8 cellular contexts compared by ENCODE assay signal in the genomic region with DNA sequence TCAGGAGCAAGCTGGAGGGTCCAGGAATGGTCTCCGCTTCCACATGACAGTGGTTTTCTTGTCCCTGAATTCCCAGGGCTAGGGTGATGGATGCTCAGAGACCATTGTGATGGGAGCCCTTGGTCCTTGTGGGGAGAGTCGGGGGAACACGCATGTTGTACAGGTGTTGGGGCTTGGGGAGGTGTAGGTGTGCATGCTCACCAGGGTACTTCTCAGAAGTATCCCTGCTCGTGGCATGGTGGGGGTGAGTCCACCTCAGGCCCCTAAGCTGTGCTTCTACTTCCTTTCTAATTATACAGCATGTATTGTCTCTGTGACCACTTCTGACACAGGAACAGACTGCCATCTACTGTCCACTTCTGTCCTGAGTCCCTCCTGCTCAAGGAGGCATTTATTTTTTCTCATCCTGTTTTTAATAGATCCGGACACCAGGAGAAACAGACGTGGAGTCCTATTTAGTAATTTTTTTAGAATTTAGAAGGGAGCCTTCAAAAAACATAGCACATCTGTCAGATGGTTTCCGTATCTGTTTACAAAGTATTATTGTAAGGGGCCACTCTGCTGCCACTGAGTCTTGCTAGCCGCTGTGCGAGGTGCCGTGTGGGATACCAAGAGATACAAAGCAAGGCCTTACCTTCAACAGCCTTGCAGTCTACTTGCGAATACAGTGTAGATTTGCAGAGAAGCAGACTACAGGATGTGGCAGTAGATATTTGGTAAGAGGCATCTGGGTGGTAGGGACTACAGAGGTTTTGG. TPM values are rescaled to one million over a fixed set of nuclear protein-coding genes. Genes with fewer than 3 reads are reported as not detected.
DNase-seq lines count a peak whose midpoint lies in the region; ATAC-seq, FAIRE-seq and TF ChIP-seq lines count a peak whose summit lies in the region.

No MANE protein-coding gene starts in this region.

- POLR2A ChIA-PET in naive thymus-derived CD8-positive, alpha-beta T cell (lab: Charles Lee), result no interaction called here

- no peak overlapping the region for H3K4me3 ChIP-seq in astrocyte (ENCODE audit: insufficient read depth, low read depth, low read length)

- no peaks in the 10 kb centered on the region for H3K9me3 ChIP-seq in astrocyte (ENCODE audit: insufficient read depth, low read depth, low read length)

- DNase-seq in ELF-1 (ENCODE audit: low read depth, low spot score) (peak; percentile 42), NCI-H1092 treated with DMSO at 0.1 percent for 48 hours (lab: John Stamatoyannopoulos, UW) (peak; percentile 67), astrocyte (ENCODE audit: low read depth) (peak; percentile 39), kidney tubule cell (ENCODE audit: low spot score) (peak; percentile 71), mesenteric fat pad (ENCODE audit: low spot score) (no peak)
- no peak for DNase-seq in naive thymus-derived CD8-positive, alpha-beta T cell

- H3K4me2 ChIP-seq in astrocyte (ENCODE audit: low read length), result peak overlapping the region; percentile 61

- H3K9me3 Mint-ChIP-seq in astrocyte (ENCODE audit: unreplicated experiment), result peaks cover 12% of the 10 kb centered on the region
- peaks cover 0 to 3% (median 0%) of the 10 kb centered on the region in 9 donors for H3K9me3 Mint-ChIP-seq in naive thymus-derived CD8-positive, alpha-beta T cell

- peak overlapping the region; percentile 6 for H3K27ac Mint-ChIP-seq in astrocyte (ENCODE audit: unreplicated experiment)
- no peak overlapping the region for H3K27ac Mint-ChIP-seq in naive thymus-derived CD8-positive, alpha-beta T cell

- H3K27me3 ChIP-seq in astrocyte (ENCODE audit: insufficient read depth, low read length), result no peaks in the 10 kb centered on the region

- H4K20me1 ChIP-seq in astrocyte (ENCODE audit: insufficient read depth, low read length), result no peaks in the 10 kb centered on the region

- H3K27me3 Mint-ChIP-seq in astrocyte (ENCODE audit: low read depth, unreplicated experiment), result peaks cover 36% of the 10 kb centered on the region
- H3K27me3 Mint-ChIP-seq in naive thymus-derived CD8-positive, alpha-beta T cell, result peaks cover 19 to 46% (median 23%) of the 10 kb centered on the region in 5 donors

- H3K36me3 Mint-ChIP-seq in astrocyte (ENCODE audit: low read depth, unreplicated experiment), result peaks cover 13% of the 10 kb centered on the region
- no peaks in the 10 kb centered on the region for H3K36me3 Mint-ChIP-seq in naive thymus-derived CD8-positive, alpha-beta T cell

- ATAC-seq in HG02759 (IDR thresholded peaks at IDR 0.05; ENCODE audit: unreplicated experiment) (no peak), GM19351 (IDR thresholded peaks at IDR 0.05; ENCODE audit: unreplicated experiment) (no peak)
- ATAC-seq in naive thymus-derived CD8-positive, alpha-beta T cell, result no peak

- H3K4me3 Mint-ChIP-seq in astrocyte (ENCODE audit: unreplicated experiment), result no peak overlapping the region
- H3K4me3 Mint-ChIP-seq in naive thymus-derived CD8-positive, alpha-beta T cell, result no peak overlapping the region

- H3K4me1 ChIP-seq in astrocyte (ENCODE audit: insufficient read depth, low read length), result peaks cover 22% of the 10 kb centered on the region

- peak; percentile 75 for TF ChIP-seq CTCF in astrocyte (IDR thresholded peaks at IDR 0.05; ENCODE audit: insufficient read depth, low read depth, low read length)

- peaks cover 22% of the 10 kb centered on the region for H3K4me1 Mint-ChIP-seq in astrocyte (ENCODE audit: low read depth, unreplicated experiment)
- H3K4me1 Mint-ChIP-seq in naive thymus-derived CD8-positive, alpha-beta T cell, result peaks cover 0 to 7% (median 0%) of the 10 kb centered on the region in 4 donors

- H3K36me3 ChIP-seq in astrocyte (ENCODE audit: insufficient read depth, low read length), result no peaks in the 10 kb centered on the region

- peaks cover 45% of the 10 kb centered on the region for H3K79me2 ChIP-seq in astrocyte (ENCODE audit: insufficient read depth, low read length)

- FAIRE-seq in astrocyte (lab: Jason Lieb, UNC), result peak; percentile 94

- peak overlapping the region; percentile 9 for H3K27ac ChIP-seq in astrocyte (ENCODE audit: low read depth, low read length)

- H2AFZ ChIP-seq in astrocyte (ENCODE audit: low read depth, low read length), result no peak overlapping the region

- H3K9ac ChIP-seq in astrocyte (ENCODE audit: low read length), result peak overlapping the region; percentile 28

RNA-seq across cellular contexts. Expression of gene NTF3, which starts 10.5 kb away (rescaled TPM):
- 8.9 and 9.6 TPM in 2 replicates for total RNA-seq in astrocyte
- total RNA-seq in mesenteric fat pad, result 0.84 TPM
- not detected for total RNA-seq in naive thymus-derived CD8-positive, alpha-beta T cell
- not detected for polyA plus RNA-seq in naive thymus-derived CD8-positive, alpha-beta T cell

Comparison
In these comparisons a context has a peak if more than half of its experiments do, and no peak if none do; other contexts are left out.
1. DNase-seq: peak in ELF-1 (single experiment), NCI-H1092 treated with DMSO at 0.1 percent for 48 hours (single experiment), astrocyte (single experiment) and kidney tubule cell (single experiment); none in mesenteric fat pad (single experiment) and naive thymus-derived CD8-positive, alpha-beta T cell (0 of 10).